ENCODE assay signal across 1 cellular context in the genomic region with DNA sequence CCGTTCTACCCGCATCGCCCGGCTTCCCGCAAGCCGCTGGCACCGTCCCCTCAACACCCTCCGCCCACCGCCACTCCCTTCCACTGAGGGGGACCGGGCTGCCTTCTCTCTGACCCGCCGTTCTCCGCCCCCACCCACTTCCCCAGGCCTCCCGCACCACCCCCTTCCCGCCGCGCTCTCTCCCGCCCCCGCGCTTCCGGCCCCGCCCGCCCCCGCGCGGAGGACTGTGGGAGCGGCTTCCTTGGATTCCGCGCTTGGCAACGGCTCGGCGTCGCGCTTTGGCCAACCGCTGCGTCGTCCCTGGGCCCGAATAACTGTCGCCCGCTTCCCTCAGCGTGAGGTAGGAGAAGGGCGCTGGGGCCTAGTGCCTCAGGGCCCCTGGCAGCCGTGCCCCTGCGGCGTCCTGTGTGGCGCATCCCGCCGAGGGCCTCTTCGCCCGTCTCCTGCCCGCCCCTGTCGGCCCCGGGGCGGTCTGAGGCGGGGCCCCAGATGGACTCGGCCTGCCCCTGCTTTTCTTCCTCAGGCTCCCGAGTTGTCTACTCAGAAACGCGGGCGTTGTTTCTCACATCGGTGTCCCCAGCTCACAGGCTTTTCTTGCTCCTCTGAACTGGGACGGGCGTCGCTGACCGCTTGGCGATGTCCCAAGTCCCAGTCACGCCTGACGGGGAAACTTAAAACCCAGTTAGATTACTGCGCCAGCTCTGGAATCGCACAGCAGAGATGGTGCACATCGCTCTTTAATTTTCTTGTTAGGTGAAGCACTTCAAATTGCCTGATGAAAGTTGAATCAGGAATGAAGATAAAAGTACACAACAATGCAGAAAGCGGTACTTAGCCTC.
TF ChIP-seq lines count a peak whose summit lies in the region.

TSS of gene IFT88 (plus strand) at position 241 of the 839 bp plus-strand sequence. CDS start 7,229 bp downstream, outside the sequence.

TF ChIP-seq in K562, 482 proteins besides CTCF, POLR2A, EP300 and RAD21 (continued from another document and continues in another):
- TF ChIP-seq RHOXF2B (CRISPR knock-in tag; conservative IDR thresholded peaks at IDR 0.05): no peak
- TF ChIP-seq MAZ (CRISPR knock-in tag; conservative IDR thresholded peaks at IDR 0.05 in 1 of 2, IDR thresholded peaks at IDR 0.05 in 1 of 2): peak; percentile 72; a peak in 3 of 4 replicates
- no peak for TF ChIP-seq XRCC4 (IDR thresholded peaks at IDR 0.05; ENCODE audit: extremely low read depth, insufficient read depth, insufficient read length)
- TF ChIP-seq CBX3 (IDR thresholded peaks at IDR 0.05; ENCODE audit: borderline replicate concordance in 1 of 2, low read length in 2 of 2): no peak
- TF ChIP-seq, protein P1, sequence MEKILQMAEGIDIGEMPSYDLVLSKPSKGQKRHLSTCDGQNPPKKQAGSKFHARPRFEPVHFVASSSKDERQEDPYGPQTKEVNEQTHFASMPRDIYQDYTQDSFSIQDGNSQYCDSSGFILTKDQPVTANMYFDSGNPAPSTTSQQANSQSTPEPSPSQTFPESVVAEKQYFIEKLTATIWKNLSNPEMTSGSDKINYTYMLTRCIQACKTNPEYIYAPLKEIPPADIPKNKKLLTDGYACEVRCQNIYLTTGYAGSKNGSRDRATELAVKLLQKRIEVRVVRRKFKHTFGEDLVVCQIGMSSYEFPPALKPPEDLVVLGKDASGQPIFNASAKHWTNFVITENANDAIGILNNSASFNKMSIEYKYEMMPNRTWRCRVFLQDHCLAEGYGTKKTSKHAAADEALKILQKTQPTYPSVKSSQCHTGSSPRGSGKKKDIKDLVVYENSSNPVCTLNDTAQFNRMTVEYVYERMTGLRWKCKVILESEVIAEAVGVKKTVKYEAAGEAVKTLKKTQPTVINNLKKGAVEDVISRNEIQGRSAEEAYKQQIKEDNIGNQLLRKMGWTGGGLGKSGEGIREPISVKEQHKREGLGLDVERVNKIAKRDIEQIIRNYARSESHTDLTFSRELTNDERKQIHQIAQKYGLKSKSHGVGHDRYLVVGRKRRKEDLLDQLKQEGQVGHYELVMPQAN (IDR thresholded peaks at IDR 0.05; ENCODE audit: borderline replicate concordance): peak; percentile 87; the same call in 1 of the 2 replicates
- no peak for TF ChIP-seq ZNF395 (CRISPR knock-in tag; IDR thresholded peaks at IDR 0.05)
- no peak for TF ChIP-seq NR2C2 (CRISPR knock-in tag; IDR thresholded peaks at IDR 0.05)
- TF ChIP-seq NR2C2 (tag; IDR thresholded peaks at IDR 0.05): peak; percentile 29; the same call in 1 of the 2 replicates
- no peak for TF ChIP-seq GTF2A2 (tag; IDR thresholded peaks at IDR 0.05)
- TF ChIP-seq BCLAF1 (IDR thresholded peaks at IDR 0.05; ENCODE audit: borderline replicate concordance in 1 of 2, control insufficient read depth in 1 of 2, low read depth in 2 of 2, low read length in 1 of 2): no peak
- no peak for TF ChIP-seq MCM5 (IDR thresholded peaks at IDR 0.05; ENCODE audit: low read depth)
- TF ChIP-seq HNRNPK (IDR thresholded peaks at IDR 0.05; ENCODE audit: low read depth, low read length, poor library complexity, severe bottlenecking): no peak
- TF ChIP-seq, protein P2, sequence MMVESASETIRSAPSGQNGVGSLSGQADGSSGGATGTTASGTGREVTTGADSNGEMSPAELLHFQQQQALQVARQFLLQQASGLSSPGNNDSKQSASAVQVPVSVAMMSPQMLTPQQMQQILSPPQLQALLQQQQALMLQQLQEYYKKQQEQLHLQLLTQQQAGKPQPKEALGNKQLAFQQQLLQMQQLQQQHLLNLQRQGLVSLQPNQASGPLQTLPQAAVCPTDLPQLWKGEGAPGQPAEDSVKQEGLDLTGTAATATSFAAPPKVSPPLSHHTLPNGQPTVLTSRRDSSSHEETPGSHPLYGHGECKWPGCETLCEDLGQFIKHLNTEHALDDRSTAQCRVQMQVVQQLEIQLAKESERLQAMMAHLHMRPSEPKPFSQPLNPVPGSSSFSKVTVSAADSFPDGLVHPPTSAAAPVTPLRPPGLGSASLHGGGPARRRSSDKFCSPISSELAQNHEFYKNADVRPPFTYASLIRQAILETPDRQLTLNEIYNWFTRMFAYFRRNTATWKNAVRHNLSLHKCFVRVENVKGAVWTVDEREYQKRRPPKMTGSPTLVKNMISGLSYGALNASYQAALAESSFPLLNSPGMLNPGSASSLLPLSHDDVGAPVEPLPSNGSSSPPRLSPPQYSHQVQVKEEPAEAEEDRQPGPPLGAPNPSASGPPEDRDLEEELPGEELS (CRISPR knock-in tag; IDR thresholded peaks at IDR 0.05; ENCODE audit: borderline replicate concordance): no peak
- no peak for TF ChIP-seq FOXP1 (CRISPR knock-in tag; IDR thresholded peaks at IDR 0.05)
- TF ChIP-seq DPF2 (IDR thresholded peaks at IDR 0.05): no peak
- no peak for TF ChIP-seq ZNF318 (IDR thresholded peaks at IDR 0.05; ENCODE audit: borderline replicate concordance in 1 of 2, low read depth in 1 of 2)
- no peak for TF ChIP-seq TAF9B (IDR thresholded peaks at IDR 0.05; ENCODE audit: partially characterized antibody)
- no peak for TF ChIP-seq TCF7 (IDR thresholded peaks at IDR 0.05; ENCODE audit: borderline replicate concordance)
- TF ChIP-seq PCBP1 (IDR thresholded peaks at IDR 0.05; ENCODE audit: low read depth, low read length, poor library complexity, severe bottlenecking): peak; percentile 69
- TF ChIP-seq, protein P3, sequence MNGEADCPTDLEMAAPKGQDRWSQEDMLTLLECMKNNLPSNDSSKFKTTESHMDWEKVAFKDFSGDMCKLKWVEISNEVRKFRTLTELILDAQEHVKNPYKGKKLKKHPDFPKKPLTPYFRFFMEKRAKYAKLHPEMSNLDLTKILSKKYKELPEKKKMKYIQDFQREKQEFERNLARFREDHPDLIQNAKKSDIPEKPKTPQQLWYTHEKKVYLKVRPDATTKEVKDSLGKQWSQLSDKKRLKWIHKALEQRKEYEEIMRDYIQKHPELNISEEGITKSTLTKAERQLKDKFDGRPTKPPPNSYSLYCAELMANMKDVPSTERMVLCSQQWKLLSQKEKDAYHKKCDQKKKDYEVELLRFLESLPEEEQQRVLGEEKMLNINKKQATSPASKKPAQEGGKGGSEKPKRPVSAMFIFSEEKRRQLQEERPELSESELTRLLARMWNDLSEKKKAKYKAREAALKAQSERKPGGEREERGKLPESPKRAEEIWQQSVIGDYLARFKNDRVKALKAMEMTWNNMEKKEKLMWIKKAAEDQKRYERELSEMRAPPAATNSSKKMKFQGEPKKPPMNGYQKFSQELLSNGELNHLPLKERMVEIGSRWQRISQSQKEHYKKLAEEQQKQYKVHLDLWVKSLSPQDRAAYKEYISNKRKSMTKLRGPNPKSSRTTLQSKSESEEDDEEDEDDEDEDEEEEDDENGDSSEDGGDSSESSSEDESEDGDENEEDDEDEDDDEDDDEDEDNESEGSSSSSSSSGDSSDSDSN (IDR thresholded peaks at IDR 0.05; ENCODE audit: borderline replicate concordance in 1 of 2, low read depth in 2 of 2, low read length in 2 of 2): peak in 1 of 2 experiments; percentile 30; a peak in 1 of 4 replicates
